ENCODE assay signal across 9 cellular contexts in the genomic region with DNA sequence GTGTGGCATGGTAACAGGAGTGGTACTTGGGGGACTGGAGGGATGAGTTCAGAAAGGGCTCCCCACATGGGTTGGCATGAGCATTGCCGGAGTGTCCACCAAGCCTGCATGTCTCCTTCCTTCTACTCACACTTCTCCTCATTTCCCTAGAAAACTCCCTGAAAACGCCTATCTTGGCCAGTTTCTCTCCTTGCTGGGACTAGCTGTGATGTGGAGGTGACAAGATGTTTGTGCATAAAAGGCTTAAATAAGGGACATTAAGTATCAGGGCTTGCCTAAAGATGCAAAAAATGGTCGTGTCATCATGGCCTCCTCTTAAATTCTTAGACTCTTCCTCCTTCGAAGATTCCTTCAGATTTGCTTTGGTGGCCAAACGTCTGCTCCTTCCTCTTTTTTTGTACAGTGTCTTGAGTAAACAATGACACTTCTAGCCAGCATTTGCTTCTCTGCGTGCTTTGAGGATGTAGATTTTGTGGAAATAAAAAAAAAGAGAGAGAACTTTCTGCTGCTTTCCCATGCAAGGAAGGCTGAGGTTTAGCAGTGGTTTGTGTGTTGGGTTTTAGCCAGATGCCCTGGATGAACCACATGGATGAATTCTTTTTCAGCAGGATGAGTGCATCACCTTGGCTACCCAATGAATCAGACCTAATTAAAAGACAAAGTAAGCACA.
DNase-seq lines count a peak whose midpoint lies in the region; ATAC-seq and TF ChIP-seq lines count a peak whose summit lies in the region.
"Had no signal": no experiment of that assay in that cellular context is flagged by ENCODE, and none has a peak within 500 bp of the region (broad histone marks: within the 10 kb centered on the region; RNA-seq: fewer than 3 reads in every experiment).

No MANE protein-coding gene starts in this region.

- intact Hi-C loops in left cardiac atrium (cut with DNase I), result no loop called here
- intact Hi-C loops in Right ventricle myocardium inferior (cut with DNase I), result no loop called here

- no peak for TF ChIP-seq CTCF in hepatocyte (IDR thresholded peaks at IDR 0.05; ENCODE audit: poor library complexity)

- no peaks in the 10 kb centered on the region for H3K36me3 Mint-ChIP-seq in T-helper 17 cell (ENCODE audit: low read depth)
- no peaks in the 10 kb centered on the region for H3K36me3 Mint-ChIP-seq in stimulated activated effector memory CD8-positive, alpha-beta T cell treated with anti-CD3 and anti-CD28 coated beads, Interleukin-12 subunit alpha, Interleukin-12 subunit beta, amount 100 ng/mL, for 72 hours

- H3K27me3 Mint-ChIP-seq in T-helper 17 cell, result no peaks in the 10 kb centered on the region

- ATAC-seq in left cardiac atrium (peak; percentile 7 to 10), Right ventricle myocardium inferior (no peak), T-helper 17 cell (no peak), GM19467 (IDR thresholded peaks at IDR 0.05; ENCODE audit: unreplicated experiment) (no peak)
- ATAC-seq in stimulated activated effector memory CD8-positive, alpha-beta T cell treated with anti-CD3 and anti-CD28 coated beads, Interleukin-12 subunit alpha, Interleukin-12 subunit beta, amount 100 ng/mL, for 72 hours, result no peak

- DNase-seq in left cardiac atrium, result no peak
- DNase-seq in Right ventricle myocardium inferior (ENCODE audit: missing footprints), result no peak
- DNase-seq in T-helper 17 cell, result no peak
- DNase-seq in hepatocyte (ENCODE audit: low spot score), result no peak
- no peak for DNase-seq in stimulated activated effector memory CD8-positive, alpha-beta T cell treated with anti-CD3 and anti-CD28 coated beads, Interleukin-12 subunit alpha, Interleukin-12 subunit beta, amount 100 ng/mL, for 72 hours (ENCODE audit: low spot score in 2 of 2)
- no peak for DNase-seq in HuH-7.5 (ENCODE audit: low spot score)
- no peak for DNase-seq in NCI-H345 treated with DMSO at 0.1 percent for 48 hours (lab: John Stamatoyannopoulos, UW; ENCODE audit: unreplicated experiment)
- DNase-seq: uterus had no signal

- H3K9me3 ChIP-seq in T-helper 17 cell (ENCODE audit: control insufficient read depth, low read length, poor library complexity, severe bottlenecking) (no peaks in the 10 kb centered on the region), hepatocyte (ENCODE audit: low read depth) (no peaks in the 10 kb centered on the region)
- H3K9me3 ChIP-seq: uterus had no signal

- no peak overlapping the region for H3K4me3 ChIP-seq in hepatocyte
- H3K4me3 ChIP-seq: uterus had no signal

- H3K27ac ChIP-seq in hepatocyte, result peak overlapping the region; percentile 62
- H3K27ac ChIP-seq: uterus had no signal

- no peaks in the 10 kb centered on the region for H3K36me3 ChIP-seq in hepatocyte (replicated peaks; ENCODE audit: insufficient read depth, low read depth)
- H3K36me3 ChIP-seq: uterus had no signal

- no peak overlapping the region for H3K4me3 Mint-ChIP-seq in T-helper 17 cell
- no peak overlapping the region for H3K4me3 Mint-ChIP-seq in stimulated activated effector memory CD8-positive, alpha-beta T cell treated with anti-CD3 and anti-CD28 coated beads, Interleukin-12 subunit alpha, Interleukin-12 subunit beta, amount 100 ng/mL, for 72 hours

- WGBS in hepatocyte (ENCODE audit: low lambda C conversion rate, missing lambda C conversion rate), result 86% methylated on average over 6 of the region's 6 CpGs

- peak overlapping the region; percentile 32 for H3K27ac Mint-ChIP-seq in T-helper 17 cell
- H3K27ac Mint-ChIP-seq in stimulated activated effector memory CD8-positive, alpha-beta T cell treated with anti-CD3 and anti-CD28 coated beads, Interleukin-12 subunit alpha, Interleukin-12 subunit beta, amount 100 ng/mL, for 72 hours, result no peak overlapping the region

- no peaks in the 10 kb centered on the region for H3K9me3 Mint-ChIP-seq in stimulated activated effector memory CD8-positive, alpha-beta T cell treated with anti-CD3 and anti-CD28 coated beads, Interleukin-12 subunit alpha, Interleukin-12 subunit beta, amount 100 ng/mL, for 72 hours

- no peaks in the 10 kb centered on the region for H4K20me1 ChIP-seq in hepatocyte (ENCODE audit: insufficient read depth, poor library complexity, severe bottlenecking)

- H2AFZ ChIP-seq in hepatocyte, result no peak overlapping the region

- H3K79me2 ChIP-seq in hepatocyte, result no peaks in the 10 kb centered on the region

- H3K9me2 ChIP-seq in hepatocyte (replicated peaks; ENCODE audit: insufficient read depth), result no peaks in the 10 kb centered on the region

- no peaks in the 10 kb centered on the region for H3K27me3 ChIP-seq in hepatocyte
- H3K27me3 ChIP-seq: uterus had no signal

- H3K4me2 ChIP-seq in hepatocyte, result no peak overlapping the region

- peaks cover 6% of the 10 kb centered on the region for H3K4me1 ChIP-seq in hepatocyte (ENCODE audit: insufficient read depth)
- H3K4me1 ChIP-seq: uterus had no signal

- H3K4me1 Mint-ChIP-seq in T-helper 17 cell, result peaks cover 26% of the 10 kb centered on the region
- H3K4me1 Mint-ChIP-seq in stimulated activated effector memory CD8-positive, alpha-beta T cell treated with anti-CD3 and anti-CD28 coated beads, Interleukin-12 subunit alpha, Interleukin-12 subunit beta, amount 100 ng/mL, for 72 hours, result peaks cover 26% of the 10 kb centered on the region

Comparison
In these comparisons a context has a peak if more than half of its experiments do, and no peak if none do; other contexts are left out.
1. ATAC-seq: peak in left cardiac atrium (2 of 2); none in Right ventricle myocardium inferior (single experiment), T-helper 17 cell (single experiment), stimulated activated effector memory CD8-positive, alpha-beta T cell treated with anti-CD3 and anti-CD28 coated beads, Interleukin-12 subunit alpha, Interleukin-12 subunit beta, amount 100 ng/mL, for 72 hours (single experiment) and GM19467 (single experiment).